ENCODE assay signal across 7 cellular contexts in genomic region chr19:36128392-36128736, GRCh38. TPM values are rescaled to one million over a fixed set of nuclear protein-coding genes. Genes with fewer than 3 reads are reported as not detected.
DNase-seq lines count a peak whose midpoint lies in the region; ATAC-seq and TF ChIP-seq lines count a peak whose summit lies in the region.
"Had no signal": no experiment of that assay in that cellular context is flagged by ENCODE, and none has a peak within 500 bp of the region (broad histone marks: within the 10 kb centered on the region; RNA-seq: fewer than 3 reads in every experiment).

No MANE protein-coding gene starts in this region.

- H3K27ac Mint-ChIP-seq in stimulated activated memory B cell treated with anti-CD40 and anti-IgM and Interleukin-4, amounts not matched to agents 10 μg/mL and 1 μg/mL and 100 μg/mL, for 72 hours = peak overlapping the region; percentile 90

- no peak for TF ChIP-seq CTCF in GM06990 (IDR thresholded peaks at IDR 0.05; ENCODE audit: insufficient read depth, low read length, poor library complexity, severe bottlenecking)
- no peak for TF ChIP-seq CTCF in epithelial cell of proximal tubule (conservative IDR thresholded peaks at IDR 0.05; ENCODE audit: low read depth, low read length)

- H3K36me3 Mint-ChIP-seq in stimulated activated memory B cell treated with anti-CD40 and anti-IgM and Interleukin-4, amounts not matched to agents 10 μg/mL and 1 μg/mL and 100 μg/mL, for 72 hours = peaks cover 17% of the 10 kb centered on the region

- peaks cover 33% of the 10 kb centered on the region for H3K4me1 Mint-ChIP-seq in stimulated activated memory B cell treated with anti-CD40 and anti-IgM and Interleukin-4, amounts not matched to agents 10 μg/mL and 1 μg/mL and 100 μg/mL, for 72 hours

- H3K27me3 Mint-ChIP-seq in stimulated activated memory B cell treated with anti-CD40 and anti-IgM and Interleukin-4, amounts not matched to agents 10 μg/mL and 1 μg/mL and 100 μg/mL, for 72 hours = no peaks in the 10 kb centered on the region

- no peaks in the 10 kb centered on the region for H3K27me3 ChIP-seq in GM06990 (replicated peaks; ENCODE audit: control insufficient read depth, insufficient read depth, low read length)

- DNase-seq in GM06990 (ENCODE audit: extremely low read depth, insufficient read length) (no peak), NCI-H146 treated with DMSO at 0.1 percent for 48 hours (lab: John Stamatoyannopoulos, UW; ENCODE audit: unreplicated experiment) (peak; percentile 80), epithelial cell of proximal tubule (ENCODE audit: low read depth) (no peak), ureter (ENCODE audit: low spot score) (no peak), GM19238 (ENCODE audit: insufficient read length, low spot score) (no peak)

- no peaks in the 10 kb centered on the region for H3K9me3 Mint-ChIP-seq in stimulated activated memory B cell treated with anti-CD40 and anti-IgM and Interleukin-4, amounts not matched to agents 10 μg/mL and 1 μg/mL and 100 μg/mL, for 72 hours

- H3K4me3 Mint-ChIP-seq in stimulated activated memory B cell treated with anti-CD40 and anti-IgM and Interleukin-4, amounts not matched to agents 10 μg/mL and 1 μg/mL and 100 μg/mL, for 72 hours = peak overlapping the region; percentile 94

- H3K36me3 ChIP-seq in GM06990 (ENCODE audit: control insufficient read depth, insufficient read depth, low read length) = 0 out of 2 replicates have a peak, but pooled peaks cover 2% of the 10 kb centered on the region

- ATAC-seq in stimulated activated memory B cell treated with anti-CD40 and anti-IgM and Interleukin-4, amounts not matched to agents 10 μg/mL and 1 μg/mL and 100 μg/mL, for 72 hours = peak; percentile 41

- H3K4me3 ChIP-seq in GM06990 (replicated peaks; ENCODE audit: low read depth, low read length) (peak overlapping the region; percentile 73), epithelial cell of proximal tubule (ENCODE audit: low read depth, low read length) (peak overlapping the region; percentile 64)

RNA-seq across cellular contexts. Expression of gene CAPNS1, which starts 11.5 kb away (rescaled TPM):
- 259 and 267 TPM in 2 replicates for total RNA-seq in epithelial cell of proximal tubule
- 649 TPM for total RNA-seq in ureter

RNA-seq across cellular contexts. Expression of gene TBCB, which starts 13.1 kb away (rescaled TPM):
- total RNA-seq in epithelial cell of proximal tubule (280 and 410 TPM in 2 replicates), ureter (117 TPM)

RNA-seq across cellular contexts. Expression of gene POLR2I, which starts 13.7 kb away (rescaled TPM):
- total RNA-seq in epithelial cell of proximal tubule (88.5 and 122 TPM in 2 replicates), ureter (49.6 TPM)

RNA-seq across cellular contexts. Expression of gene OVOL3, which starts 17.4 kb away (rescaled TPM):
- total RNA-seq in epithelial cell of proximal tubule (not detected in 2 replicates), ureter (not detected)
- total RNA-seq: T-helper 2 cell treated with Interferon-gamma antibody and Interleukin-4, amounts not matched to agents 100 ng/mL and 5 ng/mL, for 36 hours had no signal

RNA-seq across cellular contexts. Expression of gene COX7A1, which starts 23.9 kb away (rescaled TPM):
- total RNA-seq in epithelial cell of proximal tubule (1.7 TPM in 1 of 2 replicates, not detected in the other), ureter (66.7 TPM)
- total RNA-seq: T-helper 2 cell treated with Interferon-gamma antibody and Interleukin-4, amounts not matched to agents 100 ng/mL and 5 ng/mL, for 36 hours had no signal
